15 cellular contexts compared by ENCODE assay signal in genomic region chr2:73035899-73036778, GRCh38. TPM values are rescaled to one million over a fixed set of nuclear protein-coding genes. Genes with fewer than 3 reads are reported as not detected.
A peak's percentile ranks its signal among the peaks of the same experiment; 100 is the strongest.
DNase-seq lines count a peak whose midpoint lies in the region; ATAC-seq, FAIRE-seq and TF ChIP-seq lines count a peak whose summit lies in the region.
"Had no signal": no experiment of that assay in that cellular context is flagged by ENCODE, and none has a peak within 500 bp of the region (broad histone marks: within the 10 kb centered on the region; RNA-seq: fewer than 3 reads in every experiment).

No MANE protein-coding gene starts in this region.

- H2AFZ ChIP-seq in HepG2 (ENCODE audit: low read length), result no peak overlapping the region

- peak; percentile 57 for ATAC-seq in HepG2
- no peak for ATAC-seq in naive thymus-derived CD8-positive, alpha-beta T cell
- ATAC-seq in stimulated activated memory B cell treated with anti-CD40 and anti-IgM and Interleukin-4, amounts not matched to agents 10 μg/mL and 1 μg/mL and 100 μg/mL, for 72 hours, result no peak

- H3K9me3 ChIP-seq in HUES64 (ENCODE audit: insufficient read depth, low read depth, low read length), result no peaks in the 10 kb centered on the region
- no peaks in the 10 kb centered on the region for H3K9me3 ChIP-seq in HepG2 (ENCODE audit: low read length)

- H4K20me1 ChIP-seq in HepG2 (ENCODE audit: insufficient read depth, low read length), result no peaks in the 10 kb centered on the region

- peak; percentile 52 for TF ChIP-seq RAD21 in HepG2 (CRISPR knock-in tag; IDR thresholded peaks at IDR 0.05)

- TF ChIP-seq POLR2A in HepG2 (IDR thresholded peaks at IDR 0.05; ENCODE audit: insufficient read depth in 1 of 2, low read depth in 2 of 2, low read length in 2 of 2), result no peak

- H3K9me3 Mint-ChIP-seq in brain, result no peaks in the 10 kb centered on the region
- H3K9me3 Mint-ChIP-seq in naive thymus-derived CD8-positive, alpha-beta T cell, result no peaks in the 10 kb centered on the region
- no peaks in the 10 kb centered on the region for H3K9me3 Mint-ChIP-seq in activated CD4-positive, alpha-beta T cell treated with anti-CD3 and anti-CD28 coated beads, Interleukin-2, amount 10 ng/mL, durations not matched to agents 24 days and 14 days
- peaks cover 4% of the 10 kb centered on the region for H3K9me3 Mint-ChIP-seq in stimulated activated memory B cell treated with anti-CD40 and anti-IgM and Interleukin-4, amounts not matched to agents 10 μg/mL and 1 μg/mL and 100 μg/mL, for 72 hours
- H3K9me3 Mint-ChIP-seq: nephron had no signal

- H3K9ac ChIP-seq in HUES64 (ENCODE audit: low read depth, low read length), result no peak overlapping the region
- no peak overlapping the region; the same call in 1 of the 2 replicates for H3K9ac ChIP-seq in HepG2 (ENCODE audit: insufficient read depth, low read depth, low read length)

- TF ChIP-seq CTCF in brain (conservative IDR thresholded peaks at IDR 0.05) (no peak), HepG2 (CRISPR knock-in tag; IDR thresholded peaks at IDR 0.05) (peak; percentile 61)

- intact Hi-C loops in HepG2 (cut with micrococcal nuclease; ENCODE audit: unreplicated experiment), result no loop called here
- intact Hi-C loops in activated CD4-positive, alpha-beta T cell treated with anti-CD3 and anti-CD28 coated beads, Interleukin-2, amount 10 ng/mL, durations not matched to agents 24 days and 14 days (cut with micrococcal nuclease), result no loop called here

- H3K4me1 Mint-ChIP-seq in brain, result peaks cover 9% of the 10 kb centered on the region
- peaks cover 0 to 8% (median 2%) of the 10 kb centered on the region in 4 donors for H3K4me1 Mint-ChIP-seq in naive thymus-derived CD8-positive, alpha-beta T cell
- H3K4me1 Mint-ChIP-seq in activated CD4-positive, alpha-beta T cell treated with anti-CD3 and anti-CD28 coated beads, Interleukin-2, amount 10 ng/mL, durations not matched to agents 24 days and 14 days, result no peaks in the 10 kb centered on the region
- no peaks in the 10 kb centered on the region for H3K4me1 Mint-ChIP-seq in stimulated activated memory B cell treated with anti-CD40 and anti-IgM and Interleukin-4, amounts not matched to agents 10 μg/mL and 1 μg/mL and 100 μg/mL, for 72 hours
- H3K4me1 Mint-ChIP-seq: nephron had no signal

- TF ChIP-seq EP300 in HepG2 (IDR thresholded peaks at IDR 0.05; ENCODE audit: low read depth in 2 of 2, low read length in 2 of 2), result no peak
- TF ChIP-seq EP300 in HepG2 (CRISPR knock-in tag; IDR thresholded peaks at IDR 0.05; ENCODE audit: borderline replicate concordance), result no peak

- no peaks in the 10 kb centered on the region for H3K27me3 ChIP-seq in HUES64 (ENCODE audit: insufficient read depth, low read length)
- no peaks in the 10 kb centered on the region for H3K27me3 ChIP-seq in HepG2 (ENCODE audit: control insufficient read depth in 1 of 2, insufficient read depth in 2 of 2, low read length in 2 of 2)

- H3K27ac ChIP-seq in HUES64 (ENCODE audit: low read depth, low read length) (0 out of 2 replicates have a peak overlapping the region, but pooled peaks have one; percentile 10), HepG2 (ENCODE audit: extremely low read length, insufficient read depth, low read length) (peak overlapping the region; percentile 29)

- no peak overlapping the region for H3K4me3 Mint-ChIP-seq in brain
- no peak overlapping the region for H3K4me3 Mint-ChIP-seq in naive thymus-derived CD8-positive, alpha-beta T cell
- H3K4me3 Mint-ChIP-seq in activated CD4-positive, alpha-beta T cell treated with anti-CD3 and anti-CD28 coated beads, Interleukin-2, amount 10 ng/mL, durations not matched to agents 24 days and 14 days, result no peak overlapping the region
- H3K4me3 Mint-ChIP-seq in stimulated activated memory B cell treated with anti-CD40 and anti-IgM and Interleukin-4, amounts not matched to agents 10 μg/mL and 1 μg/mL and 100 μg/mL, for 72 hours, result no peak overlapping the region
- H3K4me3 Mint-ChIP-seq: nephron had no signal

- peaks cover 8% of the 10 kb centered on the region; the same call in 1 of the 2 replicates for H3K36me3 ChIP-seq in HUES64 (ENCODE audit: insufficient read depth, low read length)
- H3K36me3 ChIP-seq in HepG2 (replicated peaks in 1 of 2; ENCODE audit: control insufficient read depth in 1 of 2, insufficient read depth in 2 of 2, low read length in 2 of 2), result peaks cover 3 to 27% of the 10 kb centered on the region in 2 experiments; a peak in 4 of 5 replicates

- H3K36me3 Mint-ChIP-seq in brain, result no peaks in the 10 kb centered on the region
- H3K36me3 Mint-ChIP-seq in naive thymus-derived CD8-positive, alpha-beta T cell, result peaks cover 0 to 10% (median 2%) of the 10 kb centered on the region in 3 donors
- H3K36me3 Mint-ChIP-seq in activated CD4-positive, alpha-beta T cell treated with anti-CD3 and anti-CD28 coated beads, Interleukin-2, amount 10 ng/mL, durations not matched to agents 24 days and 14 days (ENCODE audit: low read depth), result no peaks in the 10 kb centered on the region
- H3K36me3 Mint-ChIP-seq in stimulated activated memory B cell treated with anti-CD40 and anti-IgM and Interleukin-4, amounts not matched to agents 10 μg/mL and 1 μg/mL and 100 μg/mL, for 72 hours, result peaks cover 22% of the 10 kb centered on the region

- H3K27ac Mint-ChIP-seq in brain, result peak overlapping the region in 3 of 5 experiments; percentile 2 to 94 (median 64)
- H3K27ac Mint-ChIP-seq in naive thymus-derived CD8-positive, alpha-beta T cell, result peak overlapping the region in 1 of 10 donors; percentile 24
- no peak overlapping the region for H3K27ac Mint-ChIP-seq in activated CD4-positive, alpha-beta T cell treated with anti-CD3 and anti-CD28 coated beads, Interleukin-2, amount 10 ng/mL, durations not matched to agents 24 days and 14 days
- H3K27ac Mint-ChIP-seq in stimulated activated memory B cell treated with anti-CD40 and anti-IgM and Interleukin-4, amounts not matched to agents 10 μg/mL and 1 μg/mL and 100 μg/mL, for 72 hours, result no peak overlapping the region
- H3K27ac Mint-ChIP-seq: nephron had no signal

- in situ Hi-C loops in HepG2 (cut with HindIII; ENCODE audit: extremely low pct_ligation_motif_present, low pct_unique_long_range_greater_than_20kb), result no loop called here

- H3K4me1 ChIP-seq in HUES64 (ENCODE audit: insufficient read depth, low read length), result peaks cover 7% of the 10 kb centered on the region; the same call in 1 of the 2 replicates
- H3K4me1 ChIP-seq in HepG2 (ENCODE audit: insufficient read depth, low read length), result peaks cover 70% of the 10 kb centered on the region

- POLR2A ChIA-PET in HepG2 (lab: Yijun Ruan, JAX), result interaction anchor here (0.8 to 1.8 kb wide), 2 partner anchors 8 to 177 kb away, joined by 3 to 5 read pairs; no protein-coding TSS in a partner anchor
- POLR2A ChIA-PET in naive thymus-derived CD8-positive, alpha-beta T cell (lab: Charles Lee), result no interaction called here

- H3K79me2 ChIP-seq in HepG2 (ENCODE audit: insufficient read depth, low read length), result peaks cover 3% of the 10 kb centered on the region

- FAIRE-seq in HepG2 (lab: Jason Lieb, UNC), result no peak
- FAIRE-seq: GM18507, islet of Langerhans had no signal

- 85% methylated on average over 6 of the region's 6 CpGs for WGBS in HUES64
- WGBS in HepG2 (ENCODE audit: low lambda C conversion rate), result 89% methylated on average over 6 of the region's 6 CpGs

- H3K4me3 ChIP-seq in HUES64 (ENCODE audit: low read length) (no peak overlapping the region), HepG2 (replicated peaks in 1 of 3; ENCODE audit: insufficient read depth in 1 of 3, low read depth in 2 of 3, low read length in 3 of 3) (no peak overlapping the region)

- no peak overlapping the region for H3K4me2 ChIP-seq in HepG2 (ENCODE audit: low read depth, low read length)

- DNase-seq in COLO668 (lab: John Stamatoyannopoulos, UW; ENCODE audit: unreplicated experiment), result peak; percentile 7
- DNase-seq in HepG2 (ENCODE audit: low spot score), result peak; percentile 41
- no peak for DNase-seq in naive thymus-derived CD8-positive, alpha-beta T cell
- no peak for DNase-seq in activated CD4-positive, alpha-beta T cell treated with anti-CD3 and anti-CD28 coated beads, Interleukin-2, amount 10 ng/mL, durations not matched to agents 24 days and 14 days
- no peak for DNase-seq in KG1 (lab: John Stamatoyannopoulos, UW)
- DNase-seq: amniotic stem cell, COR-L47, NCI-H187 treated with DMSO at 0.1 percent for 48 hours, T1000 had no signal

- BruUV-seq in HepG2 (replicated peaks; lab: Mats Ljungman, UMichigan), result no TSS peak

- H3K27me3 Mint-ChIP-seq in brain, result no peaks in the 10 kb centered on the region
- H3K27me3 Mint-ChIP-seq in naive thymus-derived CD8-positive, alpha-beta T cell, result no peaks in the 10 kb centered on the region
- H3K27me3 Mint-ChIP-seq in activated CD4-positive, alpha-beta T cell treated with anti-CD3 and anti-CD28 coated beads, Interleukin-2, amount 10 ng/mL, durations not matched to agents 24 days and 14 days, result no peaks in the 10 kb centered on the region
- H3K27me3 Mint-ChIP-seq in stimulated activated memory B cell treated with anti-CD40 and anti-IgM and Interleukin-4, amounts not matched to agents 10 μg/mL and 1 μg/mL and 100 μg/mL, for 72 hours, result no peaks in the 10 kb centered on the region

- CTCF ChIA-PET in HepG2 (lab: Yijun Ruan, JAX; ENCODE audit: low intra/inter-chr PET ratio, low total read pairs), result interaction anchor here (0.6 kb wide), 1 partner anchor 128 kb away, joined by 3 read pairs; no protein-coding TSS in a partner anchor

RNA-seq across cellular contexts. Expression of gene SFXN5, which starts 35.4 kb away (rescaled TPM):
- polyA plus RNA-seq in HUES64 (2013, experiment 1 of 2), result 17.9 TPM
- polyA plus RNA-seq in HUES64 (2013, experiment 2 of 2), result 13.3 TPM
- 42.2 TPM for polyA plus RNA-seq in brain (ENCODE audit: insufficient read depth, low read depth, low replicate concordance)
- total RNA-seq in HepG2 (2016; rRNA removed; fragmentation: Illumina TruSeq; extraction: Trizol), result 22.2 and 34.9 TPM in 2 replicates
- 11.0 and 15.1 TPM in 2 replicates for total RNA-seq in HepG2 (2016; cell fraction: cytosol; rRNA removed; fragmentation: Illumina TruSeq; extraction: Trizol; ENCODE audit: low read depth)
- 21.1 and 36.4 TPM in 2 replicates for total RNA-seq in HepG2 (2016; cell fraction: insoluble cytoplasmic fraction; rRNA removed; fragmentation: Illumina TruSeq; extraction: Trizol)
- 13.2 and 15.3 TPM in 2 replicates for total RNA-seq in HepG2 (2016; cell fraction: membrane; rRNA removed; fragmentation: Illumina TruSeq; extraction: Trizol)
- total RNA-seq in HepG2 (2016; cell fraction: nucleus; rRNA removed; fragmentation: Illumina TruSeq; extraction: Trizol), result 42.2 and 47.8 TPM in 2 replicates
- polyA plus RNA-seq in HepG2 (2011; rRNA removed), result 37.4 and 42.8 TPM in 2 replicates
- 13.2 and 17.2 TPM in 2 replicates for polyA plus RNA-seq in HepG2 (2011; cell fraction: cytosol; rRNA removed)
- 139 and 168 TPM in 2 replicates for polyA plus RNA-seq in HepG2 (2011; cell fraction: nucleus; rRNA removed)
- 18.2 and 24.8 TPM in 2 replicates for polyA plus RNA-seq in HepG2 (2012)
- 6.1 and 6.5 TPM in 2 replicates for polyA plus RNA-seq in HepG2 (2016; cell fraction: cytosol; fragmentation: Illumina TruSeq; extraction: Trizol; ENCODE audit: low read depth)
- polyA plus RNA-seq in HepG2 (2016; cell fraction: insoluble cytoplasmic fraction; fragmentation: Illumina TruSeq; extraction: Trizol; ENCODE audit: low read depth), result 23.9 and 25.9 TPM in 2 replicates
- polyA plus RNA-seq in HepG2 (2016; cell fraction: membrane; fragmentation: Illumina TruSeq; extraction: Trizol; ENCODE audit: low read depth), result 8.0 and 9.0 TPM in 2 replicates
- polyA plus RNA-seq in HepG2 (2016; cell fraction: nucleus; fragmentation: Illumina TruSeq; extraction: Trizol; ENCODE audit: insufficient read depth, low read depth), result 68.3 and 69.6 TPM in 2 replicates
- 36.5 and 73.0 TPM in 2 replicates for polyA minus RNA-seq in HepG2 (2011; rRNA and poly(A)+ RNA removed; ENCODE audit: low replicate concordance)
- 12.6 and 13.0 TPM in 2 replicates for polyA minus RNA-seq in HepG2 (2011; cell fraction: cytosol; rRNA and poly(A)+ RNA removed)
- 49.6 and 54.8 TPM in 2 replicates for polyA minus RNA-seq in HepG2 (2011; cell fraction: nucleus; rRNA and poly(A)+ RNA removed)
- total RNA-seq in naive thymus-derived CD8-positive, alpha-beta T cell, result 10 to 100 TPM; 17.1 to 20.0 TPM
- polyA plus RNA-seq in naive thymus-derived CD8-positive, alpha-beta T cell, result 1 to 10 TPM; 1.7 to 3.5 (median 2.6) TPM
- total RNA-seq in activated CD4-positive, alpha-beta T cell treated with anti-CD3 and anti-CD28 coated beads, Interleukin-2, amount 10 ng/mL, durations not matched to agents 24 days and 14 days, result 11.6 and 14.1 TPM in 2 replicates

Comparison
In these comparisons a context has a peak if more than half of its experiments do, and no peak if none do; other contexts are left out.
1. DNase-seq: peak in COLO668 (single experiment) and HepG2 (single experiment); none in naive thymus-derived CD8-positive, alpha-beta T cell (0 of 10), activated CD4-positive, alpha-beta T cell treated with anti-CD3 and anti-CD28 coated beads, Interleukin-2, amount 10 ng/mL, durations not matched to agents 24 days and 14 days (single experiment) and KG1 (single experiment).
2. H3K27ac Mint-ChIP-seq: peak in brain (3 of 5); none in activated CD4-positive, alpha-beta T cell treated with anti-CD3 and anti-CD28 coated beads, Interleukin-2, amount 10 ng/mL, durations not matched to agents 24 days and 14 days (single experiment) and stimulated activated memory B cell treated with anti-CD40 and anti-IgM and Interleukin-4, amounts not matched to agents 10 μg/mL and 1 μg/mL and 100 μg/mL, for 72 hours (single experiment).